ENCODE assay signal across 14 cellular contexts in genomic region chr20:59165794-59166709, GRCh38. TPM values are rescaled to one million over a fixed set of nuclear protein-coding genes. Genes with fewer than 3 reads are reported as not detected.
DNase-seq lines count a peak whose midpoint lies in the region; ATAC-seq and TF ChIP-seq lines count a peak whose summit lies in the region.
"Had no signal": no experiment of that assay in that cellular context is flagged by ENCODE, and none has a peak within 500 bp of the region (broad histone marks: within the 10 kb centered on the region; RNA-seq: fewer than 3 reads in every experiment).

No MANE protein-coding gene starts in this region.

- H3K27ac ChIP-seq in esophagus squamous epithelium (peak overlapping the region in 3 of 4 donors; percentile 9 to 66 (median 36)), aorta (ENCODE audit: low read depth in 1 of 2, low read length in 2 of 2) (no peak overlapping the region)

- intact Hi-C loops in activated CD4-positive, alpha-beta memory T cell treated with anti-CD3 and anti-CD28 coated beads for 36 hours (cut with micrococcal nuclease), result loop anchor here (1.0 to 10.0 kb wide), 11 partner anchors 8 to 1771 kb away; partner anchors contain the start of genes PRELID3B, RAB22A, RBM38 and STX16
- intact Hi-C loops in esophagus squamous epithelium (cut with DNase I) (no loop called here), aorta (cut with DNase I) (no loop called here)

- 65 to 73% methylated on average over 12 of the region's 12 CpGs for WGBS in esophagus squamous epithelium, 2 donors
- WGBS in aorta, 2 donors, result 83% methylated on average over 12 of the region's 12 CpGs

- ATAC-seq in stimulated activated naive CD8-positive, alpha-beta T cell treated with anti-CD3 and anti-CD28 coated beads, Interleukin-15, amount 100 ng/mL, for 72 hours, result peak; percentile 83
- ATAC-seq in aorta (ENCODE audit: low FRiP score) (no peak), GM21529 (IDR thresholded peaks at IDR 0.05; ENCODE audit: unreplicated experiment) (no peak)
- ATAC-seq: HCT116, left lobe of liver had no signal

- no peak for TF ChIP-seq CTCF in esophagus squamous epithelium (IDR thresholded peaks at IDR 0.05)

- H3K4me3 ChIP-seq in esophagus squamous epithelium (peak overlapping the region in 2 of 4 donors; percentile 3 to 12), aorta (ENCODE audit: low read length in 2 of 2) (no peak overlapping the region)

- POLR2A ChIA-PET in activated CD4-positive, alpha-beta memory T cell treated with anti-CD3 and anti-CD28 coated beads for 36 hours (lab: Charles Lee), result interaction anchor here (0.9 to 3.4 kb wide), 9 partner anchors 9 to 276 kb away, joined by 3 to 97 read pairs (median 6); partner anchors contain the start of gene PRELID3B

- no peaks in the 10 kb centered on the region for H3K27me3 Mint-ChIP-seq in activated T-cell treated with anti-CD3 and anti-CD28 coated beads, Interleukin-2, amount 50 U/mL, for 24 hours
- no peaks in the 10 kb centered on the region for H3K27me3 Mint-ChIP-seq in activated CD4-positive, alpha-beta memory T cell treated with anti-CD3 and anti-CD28 coated beads for 36 hours
- H3K27me3 Mint-ChIP-seq in stimulated activated naive CD8-positive, alpha-beta T cell treated with anti-CD3 and anti-CD28 coated beads, Interleukin-15, amount 100 ng/mL, for 72 hours, result no peaks in the 10 kb centered on the region

- DNase-seq in activated T-cell treated with anti-CD3 and anti-CD28 coated beads, Interleukin-2, amount 50 U/mL, for 24 hours, result no peak
- DNase-seq in activated T-cell treated with anti-CD3 and anti-CD28 coated beads, Interleukin-2, amount 50 U/mL, for 1 hour, result no peak
- DNase-seq in activated CD4-positive, alpha-beta memory T cell treated with anti-CD3 and anti-CD28 coated beads for 36 hours, result peak; percentile 65
- no peak for DNase-seq in esophagus squamous epithelium (lab: John Stamatoyannopoulos, UW)
- no peak for DNase-seq in stimulated activated naive CD8-positive, alpha-beta T cell treated with anti-CD3 and anti-CD28 coated beads, Interleukin-15, amount 100 ng/mL, for 72 hours
- no peak for DNase-seq in aorta
- DNase-seq in kidney tubule cell (ENCODE audit: low spot score), result no peak
- DNase-seq: DMS53 had no signal

- peak overlapping the region; percentile 97 for H3K27ac Mint-ChIP-seq in activated T-cell treated with anti-CD3 and anti-CD28 coated beads, Interleukin-2, amount 50 U/mL, for 24 hours
- H3K27ac Mint-ChIP-seq in activated CD4-positive, alpha-beta memory T cell treated with anti-CD3 and anti-CD28 coated beads for 36 hours, result peak overlapping the region; percentile 96
- peak overlapping the region; percentile 94 to 97 for H3K27ac Mint-ChIP-seq in stimulated activated naive CD8-positive, alpha-beta T cell treated with anti-CD3 and anti-CD28 coated beads, Interleukin-15, amount 100 ng/mL, for 72 hours
- H3K27ac Mint-ChIP-seq: brain had no signal

- peaks cover 94% of the 10 kb centered on the region for H3K4me1 Mint-ChIP-seq in activated T-cell treated with anti-CD3 and anti-CD28 coated beads, Interleukin-2, amount 50 U/mL, for 24 hours (ENCODE audit: low read depth)
- H3K4me1 Mint-ChIP-seq in activated CD4-positive, alpha-beta memory T cell treated with anti-CD3 and anti-CD28 coated beads for 36 hours (ENCODE audit: low read depth), result peaks cover 77% of the 10 kb centered on the region
- peaks cover 92% of the 10 kb centered on the region for H3K4me1 Mint-ChIP-seq in stimulated activated naive CD8-positive, alpha-beta T cell treated with anti-CD3 and anti-CD28 coated beads, Interleukin-15, amount 100 ng/mL, for 72 hours
- H3K4me1 Mint-ChIP-seq: brain had no signal

- peaks cover 18% of the 10 kb centered on the region for H3K36me3 Mint-ChIP-seq in activated T-cell treated with anti-CD3 and anti-CD28 coated beads, Interleukin-2, amount 50 U/mL, for 24 hours (ENCODE audit: low read depth)
- H3K36me3 Mint-ChIP-seq in activated CD4-positive, alpha-beta memory T cell treated with anti-CD3 and anti-CD28 coated beads for 36 hours, result peaks cover 12% of the 10 kb centered on the region
- H3K36me3 Mint-ChIP-seq: brain had no signal

- H3K36me3 ChIP-seq in esophagus squamous epithelium (no peaks in the 10 kb centered on the region), aorta (ENCODE audit: control insufficient read depth in 1 of 2, insufficient read depth in 2 of 2, low read length in 1 of 2) (no peaks in the 10 kb centered on the region)

- H3K9me3 ChIP-seq in esophagus squamous epithelium (no peaks in the 10 kb centered on the region), aorta (ENCODE audit: control insufficient read depth, low read length) (no peaks in the 10 kb centered on the region)

- H3K9me3 Mint-ChIP-seq in activated T-cell treated with anti-CD3 and anti-CD28 coated beads, Interleukin-2, amount 50 U/mL, for 24 hours, result peaks cover 3% of the 10 kb centered on the region
- H3K9me3 Mint-ChIP-seq in activated CD4-positive, alpha-beta memory T cell treated with anti-CD3 and anti-CD28 coated beads for 36 hours, result no peaks in the 10 kb centered on the region
- peaks cover 0 to 16% of the 10 kb centered on the region in 2 donors for H3K9me3 Mint-ChIP-seq in stimulated activated naive CD8-positive, alpha-beta T cell treated with anti-CD3 and anti-CD28 coated beads, Interleukin-15, amount 100 ng/mL, for 72 hours

- H3K27me3 ChIP-seq in esophagus squamous epithelium (peaks cover 0 to 4% (median 0%) of the 10 kb centered on the region in 4 donors), aorta (ENCODE audit: control insufficient read depth in 1 of 2, insufficient read depth in 2 of 2, low read length in 1 of 2) (no peaks in the 10 kb centered on the region)

- peak overlapping the region; percentile 81 for H3K4me3 Mint-ChIP-seq in activated T-cell treated with anti-CD3 and anti-CD28 coated beads, Interleukin-2, amount 50 U/mL, for 24 hours
- H3K4me3 Mint-ChIP-seq in activated CD4-positive, alpha-beta memory T cell treated with anti-CD3 and anti-CD28 coated beads for 36 hours, result peak overlapping the region; percentile 77
- peak overlapping the region; percentile 74 to 88 for H3K4me3 Mint-ChIP-seq in stimulated activated naive CD8-positive, alpha-beta T cell treated with anti-CD3 and anti-CD28 coated beads, Interleukin-15, amount 100 ng/mL, for 72 hours
- H3K4me3 Mint-ChIP-seq: brain had no signal

- H3K4me1 ChIP-seq in esophagus squamous epithelium, result no peaks in the 10 kb centered on the region
- H3K4me1 ChIP-seq in aorta (ENCODE audit: control insufficient read depth in 1 of 2, insufficient read depth in 2 of 2, low read length in 2 of 2), result no peaks in the 10 kb centered on the region

- TF ChIP-seq POLR2A in esophagus squamous epithelium (IDR thresholded peaks at IDR 0.05), result peak in 1 of 4 donors; percentile 33

- CTCF ChIA-PET in activated CD4-positive, alpha-beta memory T cell treated with anti-CD3 and anti-CD28 coated beads for 36 hours (lab: Charles Lee), result interaction anchor here (1.0 to 6.1 kb wide), 9 partner anchors 9 to 78 kb away, joined by 3 to 33 read pairs (median 8); no protein-coding TSS in a partner anchor

RNA-seq across cellular contexts. Expression of gene ZNF831, which starts 2.4 kb away (rescaled TPM):
- 1 to 10 TPM; 7.6 to 9.4 TPM for total RNA-seq in activated CD4-positive, alpha-beta memory T cell treated with anti-CD3 and anti-CD28 coated beads for 36 hours
- 1 to 10 TPM in 1 of 4 donors, under 1 TPM in 3; 0.38 to 1.7 (median 0.60) TPM for total RNA-seq in esophagus squamous epithelium
- total RNA-seq in aorta, result under 1 TPM; 0.57 to 0.68 TPM
- under 1 TPM in 1 of 2 donors, not detected in 1; 0.03 TPM for polyA plus RNA-seq in aorta
- total RNA-seq: glomerular endothelial cell, MCF 10A had no signal

Comparison
In these comparisons a context has a peak if more than half of its experiments do, and no peak if none do; other contexts are left out.
1. H3K27ac ChIP-seq: peak in esophagus squamous epithelium (3 of 4); none in aorta (0 of 2).
2. Peak in every context shown above with its lines, with median percentiles within 50 percentile points of each other: H3K27ac Mint-ChIP-seq and H3K4me3 Mint-ChIP-seq.